In genomic region chr2:126876631-126877030, GRCh38 we compare ENCODE assay signal across 32 cellular contexts. TPM values are rescaled to one million over a fixed set of nuclear protein-coding genes. Genes with fewer than 3 reads are reported as not detected.
"Had no signal": no experiment of that assay in that cellular context is flagged by ENCODE, and none has a peak within 500 bp of the region (broad histone marks: within the 10 kb centered on the region; RNA-seq: fewer than 3 reads in every experiment).

No MANE protein-coding gene starts in this region.

- H3K9me3 ChIP-seq: colonic mucosa, ovary, upper lobe of right lung, uterus had no signal

- H3K4me1 Mint-ChIP-seq: naive thymus-derived CD8-positive, alpha-beta T cell; stimulated activated naive CD8-positive, alpha-beta T cell treated with anti-CD3 and anti-CD28 coated beads, Interleukin-15, amount 100 ng/mL, for 72 hours had no signal

- H3K4me3 Mint-ChIP-seq: naive thymus-derived CD8-positive, alpha-beta T cell; nephron progenitor cell; stimulated activated naive CD8-positive, alpha-beta T cell treated with anti-CD3 and anti-CD28 coated beads, Interleukin-15, amount 100 ng/mL, for 72 hours had no signal

- DNase-seq: colonic mucosa; dermis blood vessel endothelial cell; effector memory CD4-positive, alpha-beta T cell; erythroblast; esophagus squamous epithelium; foreskin melanocyte; glutamatergic neuron; heart right ventricle; hippocampal formation; kidney; mesendoderm; naive thymus-derived CD8-positive, alpha-beta T cell; nephron progenitor cell; occipital lobe; ovary; psoas muscle; right cardiac atrium; spleen; stimulated activated CD4-positive, alpha-beta T cell treated with anti-CD3 and anti-CD28 coated beads, Interleukin-4, amount 100 ng/mL, for 4 hours; stimulated activated naive CD4-positive, alpha-beta T cell; transverse colon; upper lobe of right lung; uterus had no signal

- H3K36me3 ChIP-seq: colonic mucosa, esophagus squamous epithelium, heart right ventricle, ovary, spleen, suprapubic skin, transverse colon, upper lobe of right lung, uterus had no signal

- H3K27me3 Mint-ChIP-seq: stimulated activated naive CD8-positive, alpha-beta T cell treated with anti-CD3 and anti-CD28 coated beads, Interleukin-15, amount 100 ng/mL, for 72 hours had no signal

- H3K27ac ChIP-seq: colonic mucosa, esophagus squamous epithelium, heart right ventricle, ovary, psoas muscle, skin epidermis, spleen, suprapubic skin, transverse colon, upper lobe of right lung, uterus had no signal

- H3K27me3 ChIP-seq: colonic mucosa, esophagus squamous epithelium, ovary, transverse colon, upper lobe of right lung, uterus had no signal

- H3K4me1 ChIP-seq: colonic mucosa, esophagus squamous epithelium, heart right ventricle, psoas muscle, spleen, suprapubic skin, transverse colon, upper lobe of right lung, uterus had no signal

- H3K4me3 ChIP-seq: colonic mucosa, esophagus squamous epithelium, heart right ventricle, ovary, psoas muscle, skin epidermis, spleen, suprapubic skin, transverse colon, upper lobe of right lung, uterus had no signal

- ATAC-seq: heart right ventricle; left lobe of liver; naive thymus-derived CD8-positive, alpha-beta T cell; psoas muscle; right cardiac atrium; stimulated activated naive CD8-positive, alpha-beta T cell treated with anti-CD3 and anti-CD28 coated beads, Interleukin-15, amount 100 ng/mL, for 72 hours; upper lobe of right lung had no signal

- H3K27ac Mint-ChIP-seq: naive thymus-derived CD8-positive, alpha-beta T cell; nephron progenitor cell; stimulated activated naive CD8-positive, alpha-beta T cell treated with anti-CD3 and anti-CD28 coated beads, Interleukin-15, amount 100 ng/mL, for 72 hours had no signal

RNA-seq across cellular contexts. Expression of gene TEX51, which starts 22.1 kb away (rescaled TPM):
- total RNA-seq: chondrocyte; colonic mucosa; dermis blood vessel endothelial cell; esophagus squamous epithelium; heart right ventricle; kidney; left lobe of liver; lower leg skin; lung microvascular endothelial cell; myocyte; naive thymus-derived CD8-positive, alpha-beta T cell; occipital lobe; ovary; psoas muscle; renal cortical epithelial cell; right cardiac atrium; spleen; suprapubic skin; transverse colon; upper lobe of right lung; uterus had no signal
- polyA plus RNA-seq: heart right ventricle; naive thymus-derived CD8-positive, alpha-beta T cell; ovary; psoas muscle; right cardiac atrium; spleen had no signal
